Comparison of ENCODE assay signal across 8 cellular contexts in the genomic region with DNA sequence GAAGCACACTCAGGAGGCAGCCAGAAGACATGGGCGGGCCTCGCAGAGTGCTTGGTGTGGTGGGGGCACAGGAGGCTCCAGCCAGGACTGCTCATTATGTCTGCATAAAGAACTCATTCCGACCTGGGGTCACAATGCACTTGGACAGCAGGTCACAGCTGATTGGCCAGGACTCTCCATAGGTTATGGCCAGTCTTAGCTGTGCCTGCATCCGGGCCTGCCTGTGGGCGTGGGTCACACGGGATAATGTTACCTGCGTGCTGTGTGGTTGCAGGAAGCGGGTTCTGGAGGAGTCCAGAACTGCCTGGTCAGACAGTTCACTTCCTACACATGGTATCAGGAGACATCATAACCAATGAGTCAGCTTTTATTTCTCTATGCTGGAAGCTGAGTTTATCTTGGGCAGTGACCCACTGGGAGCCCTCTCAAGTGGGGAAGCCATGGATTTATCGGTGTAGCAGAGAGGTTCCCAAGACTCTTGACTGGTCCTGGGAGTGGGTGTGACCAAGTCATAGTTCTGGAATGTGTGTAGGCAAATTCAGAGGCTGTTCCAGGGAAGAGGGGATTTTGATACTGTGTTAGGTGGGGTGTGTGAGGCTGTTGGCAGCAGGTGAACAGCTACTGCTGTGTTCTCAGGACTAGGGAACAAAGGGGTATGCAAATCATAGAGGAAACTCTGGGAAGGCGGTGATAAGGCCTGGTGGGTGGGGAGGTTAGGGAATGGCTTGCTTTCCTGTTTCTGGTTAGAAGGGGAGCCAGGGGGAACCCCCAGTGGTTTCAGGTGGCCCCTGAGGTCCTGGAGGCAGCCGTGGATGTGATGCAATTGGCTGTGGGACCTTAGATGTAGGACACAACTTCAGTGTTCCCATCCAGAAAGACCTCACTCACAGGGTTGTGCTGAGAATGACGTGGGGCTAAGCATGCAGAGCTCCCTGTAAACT. TPM values are rescaled to one million over a fixed set of nuclear protein-coding genes. Genes with fewer than 3 reads are reported as not detected.
DNase-seq lines count a peak whose midpoint lies in the region; ATAC-seq and TF ChIP-seq lines count a peak whose summit lies in the region.

No MANE protein-coding gene starts in this region.

- peaks cover 6% of the 10 kb centered on the region; the same call in 1 of the 2 replicates for H3K9me1 ChIP-seq in IMR-90 (ENCODE audit: insufficient read depth, low read length)

- no peak overlapping the region for H2BK15ac ChIP-seq in IMR-90 (ENCODE audit: low read depth, low read length)
- no peak overlapping the region for H2BK15ac ChIP-seq in mesenchymal stem cell (ENCODE audit: low read depth, poor library complexity, severe bottlenecking)

- no peaks in the 10 kb centered on the region for H4K20me1 ChIP-seq in IMR-90 (ENCODE audit: insufficient read depth, low read length)

- H3K56ac ChIP-seq in IMR-90 (ENCODE audit: extremely low read depth, insufficient read depth, low read length) = no peak overlapping the region

- in situ Hi-C loops in IMR-90 (cut with MboI; ENCODE audit: low sequenced_read_pairs) = loop anchor here (25.0 kb wide), 2 partner anchors 580 to 805 kb away; a partner anchor contains a TSS

- no peak overlapping the region; the same call in 1 of the 2 replicates for H3K14ac ChIP-seq in IMR-90 (replicated peaks; ENCODE audit: low read depth, low read length)
- peak overlapping the region in 1 of 2 experiments; percentile 61 for H3K14ac ChIP-seq in mesenchymal stem cell (ENCODE audit: low read length in 2 of 2)

- TF ChIP-seq POLR2A in IMR-90 (IDR thresholded peaks at IDR 0.05; ENCODE audit: low read depth, low read length) = no peak

- H3K9ac ChIP-seq in IMR-90 (ENCODE audit: low read depth, low read length) (no peak overlapping the region), mesenchymal stem cell (ENCODE audit: low read length) (no peak overlapping the region)

- POLR2A ChIA-PET in IMR-90 (lab: Charles Lee; ENCODE audit: unreplicated experiment) = no interaction called here

- H2AK9ac ChIP-seq in IMR-90 (replicated peaks; ENCODE audit: low read depth, low read length, poor library complexity) = no peak overlapping the region

- no peak overlapping the region for H4K91ac ChIP-seq in IMR-90 (ENCODE audit: insufficient read depth, low read depth, low read length)
- H4K91ac ChIP-seq in mesenchymal stem cell (ENCODE audit: low read length) = peak overlapping the region; percentile 59

- 66% methylated on average over 3 of the region's 12 CpGs; no CpG with 5 or more reads in 1 of the 2 experiments for WGBS in IMR-90 (ENCODE audit: extremely low coverage in 2 of 2, insufficient read length in 1 of 2), 2 experiments
- whole genome bisulfite sequencing in mesenchymal stem cell = 45% methylated on average over 11 of the region's 12 CpGs

- no TSS peak for BruUV-seq in IMR-90 (replicated peaks; lab: Mats Ljungman, UMichigan)

- H2BK120ac ChIP-seq in IMR-90 (ENCODE audit: low read depth, low read length) (no peak overlapping the region), mesenchymal stem cell (ENCODE audit: low read depth, low read length) (peak overlapping the region; percentile 39)

- H3K18ac ChIP-seq in IMR-90 (ENCODE audit: low read depth, low read length) = no peak overlapping the region
- peak overlapping the region; percentile 24 to 89 for H3K18ac ChIP-seq in mesenchymal stem cell (ENCODE audit: low read depth in 1 of 2, low read length in 2 of 2)

- H3K4me3 ChIP-seq in IMR-90 (ENCODE audit: insufficient read depth, low read depth, low read length) (no peak overlapping the region), cardiac fibroblast (replicated peaks in 1 of 2; ENCODE audit: low read depth in 2 of 2, low read length in 2 of 2) (no peak overlapping the region), mesenchymal stem cell (ENCODE audit: insufficient read depth in 1 of 2, low read depth in 1 of 2, low read length in 2 of 2) (no peak overlapping the region)

- ATAC-seq in IMR-90 (ENCODE audit: low read depth) = peak; percentile 72
- no peak for ATAC-seq in GM18498 (IDR thresholded peaks at IDR 0.05; ENCODE audit: unreplicated experiment)
- ATAC-seq in GM19324 (IDR thresholded peaks at IDR 0.05; ENCODE audit: low FRiP score, unreplicated experiment) = no peak

- dilution Hi-C loops in IMR-90 (cut with HindIII; ENCODE audit: low sequenced_read_pairs, unreplicated experiment) = loop anchor here (10.0 kb wide), 1 partner anchor 192 kb away; no protein-coding TSS in a partner anchor

- H3K27ac ChIP-seq in IMR-90 (ENCODE audit: insufficient read depth, low read length) = no peak overlapping the region
- H3K27ac ChIP-seq in mesenchymal stem cell (ENCODE audit: low read length, poor library complexity, severe bottlenecking) = peak overlapping the region; percentile 44

- H4K8ac ChIP-seq in IMR-90 (ENCODE audit: low read depth in 2 of 2, low read length in 2 of 2) (no peak overlapping the region), mesenchymal stem cell (ENCODE audit: low read length) (peak overlapping the region; percentile 32)

- H2AFZ ChIP-seq in IMR-90 (replicated peaks; ENCODE audit: low read length, poor library complexity) (peak overlapping the region; percentile 52), mesenchymal stem cell (ENCODE audit: low read depth, low read length) (no peak overlapping the region)

- no peak overlapping the region for H2BK20ac ChIP-seq in IMR-90 (ENCODE audit: low read depth, low read length)

- no peak overlapping the region for H3K23ac ChIP-seq in IMR-90 (ENCODE audit: low read depth, low read length)
- H3K23ac ChIP-seq in mesenchymal stem cell (ENCODE audit: low read length in 2 of 2) = no peak overlapping the region

- intact Hi-C loops in IMR-90 (cut with micrococcal nuclease) = no loop called here

- H3K9me3 ChIP-seq in IMR-90 (ENCODE audit: control insufficient read depth, insufficient read depth, low read length) (no peaks in the 10 kb centered on the region), mesenchymal stem cell (ENCODE audit: control insufficient read depth, low read length) (no peaks in the 10 kb centered on the region)

- H2AK5ac ChIP-seq in IMR-90 (ENCODE audit: low read depth, low read length) (peak overlapping the region; percentile 78; the same call in 1 of the 2 replicates), mesenchymal stem cell (ENCODE audit: low read length, severe bottlenecking) (peak overlapping the region; percentile 65)

- no peak for TF ChIP-seq RAD21 in IMR-90 (IDR thresholded peaks at IDR 0.05; ENCODE audit: low read length)

- no peak overlapping the region for H4K5ac ChIP-seq in IMR-90 (ENCODE audit: low read depth, low read length)

- no peak overlapping the region for H3K4me2 ChIP-seq in IMR-90 (ENCODE audit: low read depth, low read length)
- H3K4me2 ChIP-seq in mesenchymal stem cell (ENCODE audit: low read length, poor library complexity, severe bottlenecking) = no peak overlapping the region

- H3K79me1 ChIP-seq in IMR-90 (ENCODE audit: low read depth in 1 of 2, low read length in 2 of 2) = no peaks in the 10 kb centered on the region
- H3K79me1 ChIP-seq in mesenchymal stem cell (replicated peaks; ENCODE audit: low read length, poor library complexity, severe bottlenecking) = no peaks in the 10 kb centered on the region

- peak; percentile 49 for DNase-seq in AG08395 (ENCODE audit: low spot score)
- peak; percentile 93 for DNase-seq in IMR-90
- DNase-seq in cardiac fibroblast (ENCODE audit: low read depth in 2 of 2) = peak; percentile 66 to 67
- DNase-seq in mesenchymal stem cell = peak; percentile 89
- no peak for DNase-seq in COR-L47 (lab: John Stamatoyannopoulos, UW)
- no peak for DNase-seq in NOMO-1 treated with DMSO at 0.1 percent for 48 hours (lab: John Stamatoyannopoulos, UW; ENCODE audit: unreplicated experiment)

- H2BK5ac ChIP-seq in IMR-90 (ENCODE audit: low read depth, low read length, poor library complexity, severe bottlenecking) (no peak overlapping the region), mesenchymal stem cell (ENCODE audit: low read depth, low read length, poor library complexity, severe bottlenecking) (no peak overlapping the region)

- CTCF ChIA-PET in IMR-90 (lab: Yijun Ruan, JAX) = interaction anchor here (0.9 to 1.0 kb wide), 2 partner anchors 196 to 201 kb away, joined by 4 to 6 read pairs; no protein-coding TSS in a partner anchor

- H3K4me1 ChIP-seq in IMR-90 (ENCODE audit: control insufficient read depth, insufficient read depth, low read length) (peaks cover 9% of the 10 kb centered on the region), mesenchymal stem cell (ENCODE audit: control insufficient read depth, insufficient read depth, low read depth, low read length) (peaks cover 39% of the 10 kb centered on the region)

- TF ChIP-seq CTCF in IMR-90 (conservative IDR thresholded peaks at IDR 0.05; ENCODE audit: low read depth, low read length) = no peak
- no peak for TF ChIP-seq CTCF in cardiac fibroblast (IDR thresholded peaks at IDR 0.05; ENCODE audit: low read depth, low read length)

- H3K27me3 ChIP-seq in IMR-90 (ENCODE audit: control insufficient read depth, insufficient read depth, low read length) = no peaks in the 10 kb centered on the region; the same call in 1 of the 2 replicates
- peaks cover 0 to 9% of the 10 kb centered on the region in 2 experiments for H3K27me3 ChIP-seq in mesenchymal stem cell (ENCODE audit: control insufficient read depth in 1 of 2, insufficient read depth in 1 of 2, low read length in 2 of 2)

- H3K36me3 ChIP-seq in IMR-90 (ENCODE audit: control insufficient read depth, insufficient read depth, low read length) = no peaks in the 10 kb centered on the region
- peaks cover 0 to 13% of the 10 kb centered on the region in 2 experiments for H3K36me3 ChIP-seq in mesenchymal stem cell (ENCODE audit: control insufficient read depth in 1 of 2, insufficient read depth in 2 of 2, low read depth in 1 of 2, low read length in 2 of 2)

- H2BK12ac ChIP-seq in mesenchymal stem cell (ENCODE audit: low read length in 2 of 2) = peak overlapping the region; percentile 25 to 100

- H3K4ac ChIP-seq in IMR-90 (ENCODE audit: low read depth, low read length) (peak overlapping the region; percentile 29; the same call in 1 of the 2 replicates), mesenchymal stem cell (ENCODE audit: low read depth in 1 of 2, low read length in 2 of 2) (peak overlapping the region; percentile 11 to 39)

TF ChIP-seq in IMR-90, 13 proteins besides CTCF, POLR2A, EP300 and RAD21:
- TF ChIP-seq MAZ (IDR thresholded peaks at IDR 0.05; ENCODE audit: borderline replicate concordance, low read depth, low read length) (no peak), BHLHE40 (IDR thresholded peaks at IDR 0.05; ENCODE audit: low read depth, low read length) (no peak), MAFK (IDR thresholded peaks at IDR 0.05; ENCODE audit: low read depth, low read length) (peak; percentile 92), NFE2L2 (IDR thresholded peaks at IDR 0.05; ENCODE audit: low read depth, low read length) (peak; percentile 90), CEBPB (IDR thresholded peaks at IDR 0.05; ENCODE audit: low read depth, low read length) (peak; percentile 51), FOS (IDR thresholded peaks at IDR 0.05; ENCODE audit: low read depth, low read length) (peak; percentile 64; the same call in 1 of the 2 replicates)

RNA-seq across cellular contexts. Expression of a gene that starts 51.3 kb away (rescaled TPM):
- 0.28 and 0.54 TPM in 2 replicates for total RNA-seq in IMR-90 (2012; rRNA removed)
- 0.39 and 0.42 TPM in 2 replicates for polyA plus RNA-seq in IMR-90 (2012; rRNA removed)
- 0.15 and 0.37 TPM in 2 replicates for polyA plus RNA-seq in IMR-90 (2012; cell fraction: cytosol; rRNA removed)
- polyA plus RNA-seq in IMR-90 (2012; cell fraction: nucleus; rRNA removed; ENCODE audit: low replicate concordance) = 0.74 and 1.1 TPM in 2 replicates
- 0.48 TPM for polyA plus RNA-seq in mesenchymal stem cell (2013, experiment 1 of 2)
- polyA plus RNA-seq in mesenchymal stem cell (2013, experiment 2 of 2) = 0.42 TPM

Comparison
In these comparisons a context has a peak if more than half of its experiments do, and no peak if none do; other contexts are left out.
1. DNase-seq: peak in AG08395 (single experiment), IMR-90 (single experiment), cardiac fibroblast (2 of 2) and mesenchymal stem cell (single experiment); none in COR-L47 (single experiment) and NOMO-1 treated with DMSO at 0.1 percent for 48 hours (single experiment).